In genomic region chrX:153395613-153396319, GRCh38 we compare ENCODE assay signal across 25 cellular contexts. TPM values are rescaled to one million over a fixed set of nuclear protein-coding genes. Genes with fewer than 3 reads are reported as not detected.
DNase-seq lines count a peak whose midpoint lies in the region; ATAC-seq, FAIRE-seq and TF ChIP-seq lines count a peak whose summit lies in the region.
"Had no signal": no experiment of that assay in that cellular context is flagged by ENCODE, and none has a peak within 500 bp of the region (broad histone marks: within the 10 kb centered on the region; RNA-seq: fewer than 3 reads in every experiment).

No MANE protein-coding gene starts in this region.

- no peak for FAIRE-seq in kidney (lab: Jason Lieb, UNC)
- FAIRE-seq: D721Med had no signal

- H3K4me1 ChIP-seq in BLaER1 treated with 17β-estradiol and CSF1 and Interleukin-3, amounts not matched to agents 10 nM and 100 nM: peaks cover 14 to 44% (median 38%) of the 10 kb centered on the region in 10 experiments
- H3K4me1 ChIP-seq in MM.1S (ENCODE audit: low read length): no peaks in the 10 kb centered on the region; the same call in 1 of the 2 replicates
- H3K4me1 ChIP-seq in kidney (ENCODE audit: control insufficient read depth in 1 of 2, insufficient read depth in 1 of 2, low read depth in 1 of 2, low read length in 2 of 2): no peaks in the 10 kb centered on the region
- no peaks in the 10 kb centered on the region for H3K4me1 ChIP-seq in tibial nerve
- H3K4me1 ChIP-seq: SJSA1 had no signal

- CTCF ChIA-PET in activated CD8-positive, alpha-beta memory T cell treated with anti-CD3 and anti-CD28 coated beads, Interleukin-2, amount 10 ng/mL, durations not matched to agents 7 days and 5 days (lab: Charles Lee): no interaction called here

- H3K27ac Mint-ChIP-seq in activated CD8-positive, alpha-beta memory T cell treated with anti-CD3 and anti-CD28 coated beads, Interleukin-2, amount 10 ng/mL, durations not matched to agents 7 days and 5 days: peak overlapping the region; percentile 24
- H3K27ac Mint-ChIP-seq: CD4-positive, alpha-beta T cell had no signal

- no peaks in the 10 kb centered on the region; a peak in 1 of 22 replicates for H4K20me1 ChIP-seq in BLaER1 treated with 17β-estradiol and CSF1 and Interleukin-3, amounts not matched to agents 10 nM and 100 nM
- no peaks in the 10 kb centered on the region for H4K20me1 ChIP-seq in MM.1S (ENCODE audit: insufficient read depth, low read length)

- peaks cover 27% of the 10 kb centered on the region for H3K4me1 Mint-ChIP-seq in activated CD8-positive, alpha-beta memory T cell treated with anti-CD3 and anti-CD28 coated beads, Interleukin-2, amount 10 ng/mL, durations not matched to agents 7 days and 5 days

- no peaks in the 10 kb centered on the region for H3K9me3 Mint-ChIP-seq in activated CD8-positive, alpha-beta memory T cell treated with anti-CD3 and anti-CD28 coated beads, Interleukin-2, amount 10 ng/mL, durations not matched to agents 7 days and 5 days (ENCODE audit: low read depth)
- H3K9me3 Mint-ChIP-seq: CD4-positive, alpha-beta T cell had no signal

- H3K27me3 Mint-ChIP-seq in activated CD8-positive, alpha-beta memory T cell treated with anti-CD3 and anti-CD28 coated beads, Interleukin-2, amount 10 ng/mL, durations not matched to agents 7 days and 5 days: no peaks in the 10 kb centered on the region
- H3K27me3 Mint-ChIP-seq: CD4-positive, alpha-beta T cell had no signal

- DNase-seq in activated CD8-positive, alpha-beta memory T cell treated with anti-CD3 and anti-CD28 coated beads, Interleukin-2, amount 10 ng/mL, durations not matched to agents 7 days and 5 days: peak; percentile 42
- DNase-seq in activated CD8-positive, alpha-beta memory T cell treated with anti-CD3 and anti-CD28 coated beads, Interleukin-2, amount 50 U/mL, for 48 hours: no peak
- DNase-seq in MM.1S: peak; percentile 31
- peak; percentile 39 for DNase-seq in kidney
- no peak for DNase-seq in tibial nerve (ENCODE audit: low spot score in 2 of 2)
- no peak for DNase-seq in NCI-H2081 treated with DMSO at 0.1 percent for 48 hours (lab: John Stamatoyannopoulos, UW)
- DNase-seq: CD4-positive, alpha-beta T cell; NCI-H1092; NCI-H1417 treated with DMSO at 0.1 percent for 48 hours; NCI-H1694 treated with DMSO at 0.1 percent for 48 hours; NCI-H2171 treated with DMSO at 0.1 percent for 48 hours; NCI-H345; NCI-H524; NCI-H82; PC-9; Right ventricle myocardium superior had no signal

- H3K27ac ChIP-seq in BLaER1 treated with 17β-estradiol and CSF1 and Interleukin-3, amounts not matched to agents 10 nM and 100 nM: no peak overlapping the region
- H3K27ac ChIP-seq in MM.1S (ENCODE audit: low read length): no peak overlapping the region
- no peak overlapping the region for H3K27ac ChIP-seq in kidney (ENCODE audit: low read depth in 2 of 2, low read length in 2 of 2)
- H3K27ac ChIP-seq in tibial nerve: no peak overlapping the region
- H3K27ac ChIP-seq: PC-9, SJSA1 had no signal

- no peak for TF ChIP-seq POLR2A in tibial nerve (IDR thresholded peaks at IDR 0.05)

- H2AFZ ChIP-seq in MM.1S (ENCODE audit: low read length): no peak overlapping the region
- H2AFZ ChIP-seq: PC-9 had no signal

- H3K9me2 ChIP-seq in MM.1S (replicated peaks; ENCODE audit: insufficient read depth, low read length): no peaks in the 10 kb centered on the region

- peak; percentile 27 for ATAC-seq in activated CD8-positive, alpha-beta memory T cell treated with anti-CD3 and anti-CD28 coated beads, Interleukin-2, amount 10 ng/mL, durations not matched to agents 7 days and 5 days
- no peak for ATAC-seq in GM18868 (IDR thresholded peaks at IDR 0.05; ENCODE audit: unreplicated experiment)

- intact Hi-C loops in kidney (cut with DNase I): no loop called here

- peaks cover 17 to 34% (median 26%) of the 10 kb centered on the region in 11 experiments; a peak in 21 of 22 replicates for H3K9me3 ChIP-seq in BLaER1 treated with 17β-estradiol and CSF1 and Interleukin-3, amounts not matched to agents 10 nM and 100 nM (replicated peaks in 1 of 11)
- no peaks in the 10 kb centered on the region for H3K9me3 ChIP-seq in MM.1S (replicated peaks; ENCODE audit: insufficient read depth, low read length)
- H3K9me3 ChIP-seq in kidney (ENCODE audit: control insufficient read depth in 1 of 2, low read length in 2 of 2): no peaks in the 10 kb centered on the region
- no peaks in the 10 kb centered on the region for H3K9me3 ChIP-seq in tibial nerve
- H3K9me3 ChIP-seq: SJSA1 had no signal

- TF ChIP-seq CTCF in MM.1S (IDR thresholded peaks at IDR 0.05; ENCODE audit: low read length) (no peak), kidney (IDR thresholded peaks at IDR 0.05; ENCODE audit: borderline replicate concordance, extremely low read depth, insufficient read depth) (no peak), tibial nerve (IDR thresholded peaks at IDR 0.05) (no peak)

- H3K27me3 ChIP-seq in BLaER1 treated with 17β-estradiol and CSF1 and Interleukin-3, amounts not matched to agents 10 nM and 100 nM: peaks cover 0 to 41% (median 15%) of the 10 kb centered on the region in 11 experiments; a peak in 13 of 22 replicates
- H3K27me3 ChIP-seq in MM.1S (replicated peaks; ENCODE audit: insufficient read depth, low read length): no peaks in the 10 kb centered on the region; the same call in 1 of the 2 replicates
- peaks cover 0 to 6% of the 10 kb centered on the region in 2 donors for H3K27me3 ChIP-seq in tibial nerve
- H3K27me3 ChIP-seq: SJSA1 had no signal

- no peaks in the 10 kb centered on the region for H3F3A ChIP-seq in MM.1S (ENCODE audit: insufficient read depth, low read length)

- TF ChIP-seq EP300 in tibial nerve (IDR thresholded peaks at IDR 0.05): no peak

- H3K4me3 ChIP-seq in BLaER1 treated with 17β-estradiol and CSF1 and Interleukin-3, amounts not matched to agents 10 nM and 100 nM: no peak overlapping the region; a peak in 1 of 20 replicates
- H3K4me3 ChIP-seq in MM.1S (ENCODE audit: low read length) (no peak overlapping the region), kidney (ENCODE audit: low read length in 2 of 2) (no peak overlapping the region), tibial nerve (no peak overlapping the region)
- H3K4me3 ChIP-seq: PC-9, SJSA1 had no signal

- peak overlapping the region in 2 of 11 experiments; percentile 33 to 36; a peak in 2 of 22 replicates for H3K9ac ChIP-seq in BLaER1 treated with 17β-estradiol and CSF1 and Interleukin-3, amounts not matched to agents 10 nM and 100 nM
- H3K9ac ChIP-seq in MM.1S (ENCODE audit: low read length) (no peak overlapping the region), kidney (ENCODE audit: low read length in 2 of 2) (no peak overlapping the region)

- peak overlapping the region; percentile 12 to 79 (median 63); a peak in 21 of 22 replicates for H3K4me2 ChIP-seq in BLaER1 treated with 17β-estradiol and CSF1 and Interleukin-3, amounts not matched to agents 10 nM and 100 nM
- no peak overlapping the region; the same call in 1 of the 2 replicates for H3K4me2 ChIP-seq in MM.1S (ENCODE audit: low read depth, low read length)
- H3K4me2 ChIP-seq: PC-9 had no signal

- no peaks in the 10 kb centered on the region for H3K79me2 ChIP-seq in MM.1S (ENCODE audit: low read length)

- H3K36me3 ChIP-seq in BLaER1 treated with 17β-estradiol and CSF1 and Interleukin-3, amounts not matched to agents 10 nM and 100 nM: no peaks in the 10 kb centered on the region
- H3K36me3 ChIP-seq in MM.1S (replicated peaks; ENCODE audit: insufficient read depth, low read length): no peaks in the 10 kb centered on the region
- no peaks in the 10 kb centered on the region for H3K36me3 ChIP-seq in kidney (ENCODE audit: control insufficient read depth in 1 of 2, insufficient read depth in 2 of 2, low read length in 2 of 2)
- no peaks in the 10 kb centered on the region for H3K36me3 ChIP-seq in tibial nerve
- H3K36me3 ChIP-seq: SJSA1 had no signal

- 83 to 84% methylated on average over 6 to 26 of the region's 26 CpGs for WGBS in tibial nerve, 2 donors

- no peak overlapping the region for H3K4me3 Mint-ChIP-seq in activated CD8-positive, alpha-beta memory T cell treated with anti-CD3 and anti-CD28 coated beads, Interleukin-2, amount 10 ng/mL, durations not matched to agents 7 days and 5 days
- H3K4me3 Mint-ChIP-seq: CD4-positive, alpha-beta T cell had no signal

- no peaks in the 10 kb centered on the region for H3K36me3 Mint-ChIP-seq in activated CD8-positive, alpha-beta memory T cell treated with anti-CD3 and anti-CD28 coated beads, Interleukin-2, amount 10 ng/mL, durations not matched to agents 7 days and 5 days

RNA-seq across cellular contexts. Expression of gene PNMA6E, which starts 5.4 kb away (rescaled TPM):
- not detected for total RNA-seq in activated CD8-positive, alpha-beta memory T cell treated with anti-CD3 and anti-CD28 coated beads, Interleukin-2, amount 10 ng/mL, durations not matched to agents 7 days and 5 days
- total RNA-seq in kidney (not detected), tibial nerve (not detected)
- not detected for polyA plus RNA-seq in kidney (ENCODE audit: insufficient read depth, low read depth, low replicate concordance)
- total RNA-seq: A172; CD4-positive, alpha-beta T cell; H4; HT-29; PC-9; Right ventricle myocardium superior; RPMI7951; SJSA1 had no signal
- polyA plus RNA-seq: BJ had no signal

RNA-seq across cellular contexts. Expression of gene ZFP92, which starts 15.5 kb away (rescaled TPM):
- total RNA-seq in activated CD8-positive, alpha-beta memory T cell treated with anti-CD3 and anti-CD28 coated beads, Interleukin-2, amount 10 ng/mL, durations not matched to agents 7 days and 5 days: 1 to 10 TPM; 1.7 to 2.2 TPM
- total RNA-seq in kidney (0.91 TPM), tibial nerve (1 to 10 TPM in 1 of 4 donors, under 1 TPM in 3; 0.39 to 1.8 (median 0.75) TPM)
- 0.47 TPM for polyA plus RNA-seq in kidney (ENCODE audit: insufficient read depth, low read depth, low replicate concordance)
- total RNA-seq: H4, HT-29, PC-9, RPMI7951, SJSA1 had no signal

RNA-seq across cellular contexts. Expression of gene TREX2, which starts 50.1 kb away (rescaled TPM):
- total RNA-seq in activated CD8-positive, alpha-beta memory T cell treated with anti-CD3 and anti-CD28 coated beads, Interleukin-2, amount 10 ng/mL, durations not matched to agents 7 days and 5 days: 1 to 10 TPM; 1.8 to 2.0 TPM
- total RNA-seq in kidney (1.4 TPM), tibial nerve (1 to 10 TPM; 1.5 to 4.4 (median 3.3) TPM)
- 0.67 TPM for polyA plus RNA-seq in kidney (ENCODE audit: insufficient read depth, low read depth, low replicate concordance)
- total RNA-seq: RPMI7951 had no signal

Comparison
In these comparisons a context has a peak if more than half of its experiments do, and no peak if none do; other contexts are left out.
1. DNase-seq: peak in activated CD8-positive, alpha-beta memory T cell treated with anti-CD3 and anti-CD28 coated beads, Interleukin-2, amount 10 ng/mL, durations not matched to agents 7 days and 5 days (single experiment), MM.1S (single experiment) and kidney (single experiment); none in activated CD8-positive, alpha-beta memory T cell treated with anti-CD3 and anti-CD28 coated beads, Interleukin-2, amount 50 U/mL, for 48 hours (single experiment), tibial nerve (0 of 2) and NCI-H2081 treated with DMSO at 0.1 percent for 48 hours (single experiment).